In the genomic region with DNA sequence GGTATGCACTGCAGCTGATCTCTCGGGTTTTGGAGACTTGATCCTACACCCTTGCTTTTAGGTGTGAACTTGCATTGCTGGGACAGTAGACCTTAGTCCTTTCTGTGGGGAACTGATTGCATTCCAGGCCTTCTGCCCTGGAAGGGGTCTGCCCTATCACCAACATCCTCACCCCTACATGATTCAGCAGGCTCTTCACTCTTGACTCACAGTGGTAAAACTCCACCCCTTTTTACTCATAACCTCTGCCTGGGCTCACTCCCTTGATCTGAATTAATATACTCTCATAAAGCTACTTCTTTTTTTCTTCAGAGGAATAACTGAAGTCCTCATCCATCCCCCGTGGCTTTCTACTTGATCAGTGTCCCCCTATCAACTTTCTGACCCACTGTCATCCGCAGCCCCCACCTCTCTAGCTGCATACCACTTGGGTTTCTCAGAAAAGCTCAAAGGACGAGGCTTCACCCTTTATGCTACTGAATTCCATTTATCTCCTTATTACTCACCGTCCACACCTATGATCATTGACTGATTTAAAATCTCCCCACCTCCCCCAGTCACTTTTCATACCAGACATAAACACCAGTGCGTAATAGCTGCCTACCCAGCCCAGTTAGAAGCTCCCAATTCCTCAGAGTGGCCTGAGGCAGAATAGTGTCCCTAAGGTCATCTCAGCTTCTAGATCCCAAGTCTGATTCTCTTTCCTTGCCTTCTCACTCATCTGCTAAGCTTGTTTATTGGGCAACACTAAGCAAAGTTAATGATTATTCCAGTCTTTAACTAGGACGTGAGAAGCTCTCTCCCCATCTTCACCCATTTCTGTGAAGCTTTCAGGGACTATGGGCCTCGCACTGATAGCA, we compare ENCODE assay signal across 9 cellular contexts. TPM values are rescaled to one million over a fixed set of nuclear protein-coding genes. Genes with fewer than 3 reads are reported as not detected.
DNase-seq lines count a peak whose midpoint lies in the region; ATAC-seq and TF ChIP-seq lines count a peak whose summit lies in the region.
"Had no signal": no experiment of that assay in that cellular context is flagged by ENCODE, and none has a peak within 500 bp of the region (broad histone marks: within the 10 kb centered on the region; RNA-seq: fewer than 3 reads in every experiment).

No MANE protein-coding gene starts in this region.

- CTCF ChIA-PET in WTC11 (lab: Charles Lee): no interaction called here

- no peaks in the 10 kb centered on the region for H3K4me1 Mint-ChIP-seq in WTC11
- H3K4me1 Mint-ChIP-seq in mesothelial cell of epicardium: peaks cover 5% of the 10 kb centered on the region

- H3K36me3 Mint-ChIP-seq in WTC11: no peaks in the 10 kb centered on the region
- H3K36me3 Mint-ChIP-seq in mesothelial cell of epicardium: no peaks in the 10 kb centered on the region

- H3K27ac Mint-ChIP-seq in WTC11: no peak overlapping the region
- no peak overlapping the region for H3K27ac Mint-ChIP-seq in mesothelial cell of epicardium

- POLR2A ChIA-PET in WTC11 (lab: Charles Lee): no interaction called here

- H3K4me3 Mint-ChIP-seq in WTC11 (no peak overlapping the region), mesothelial cell of epicardium (no peak overlapping the region)

- DNase-seq in AG20443 (ENCODE audit: low spot score) (peak; percentile 69), HT1080 (ENCODE audit: low read depth) (peak; percentile 93), WTC11 (ENCODE audit: low spot score) (no peak), islet precursor cell (peak; percentile 70), cerebellum (ENCODE audit: low spot score) (no peak), mesothelial cell of epicardium (ENCODE audit: low spot score in 2 of 2, unreplicated experiment in 2 of 2) (no peak)
- DNase-seq: NCI-H1930 had no signal

- TF ChIP-seq CTCF in WTC11 (IDR thresholded peaks at IDR 0.05): no peak
- TF ChIP-seq CTCF in mesothelial cell of epicardium (IDR thresholded peaks at IDR 0.05; ENCODE audit: unreplicated experiment): no peak

- ATAC-seq in WTC11: peak; percentile 36; the same call in 1 of the 2 replicates
- no peak for ATAC-seq in GM18868 (IDR thresholded peaks at IDR 0.05; ENCODE audit: unreplicated experiment)
- ATAC-seq in HG03280 (IDR thresholded peaks at IDR 0.05; ENCODE audit: unreplicated experiment): no peak

- H3K9me3 Mint-ChIP-seq in WTC11 (no peaks in the 10 kb centered on the region; the same call in 1 of the 2 replicates), mesothelial cell of epicardium (no peaks in the 10 kb centered on the region)

- H3K27me3 Mint-ChIP-seq in WTC11 (ENCODE audit: low read depth): peaks cover 3% of the 10 kb centered on the region; the same call in 1 of the 2 replicates
- no peaks in the 10 kb centered on the region for H3K27me3 Mint-ChIP-seq in mesothelial cell of epicardium (ENCODE audit: low read depth)

TF ChIP-seq in WTC11, 78 proteins besides CTCF, POLR2A, EP300 and RAD21:
- TF ChIP-seq RELA (CRISPR knock-in tag; IDR thresholded peaks at IDR 0.05; ENCODE audit: borderline replicate concordance): no peak
- TF ChIP-seq ZNF425 (CRISPR knock-in tag; conservative IDR thresholded peaks at IDR 0.05): no peak
- TF ChIP-seq ZBTB21 (CRISPR knock-in tag; IDR thresholded peaks at IDR 0.05; ENCODE audit: borderline replicate concordance): no peak
- no peak for TF ChIP-seq ZNF512 (CRISPR knock-in tag; IDR thresholded peaks at IDR 0.05; ENCODE audit: borderline replicate concordance)
- no peak for TF ChIP-seq CREB1 (CRISPR knock-in tag; IDR thresholded peaks at IDR 0.05)
- TF ChIP-seq ELF4 (CRISPR knock-in tag; IDR thresholded peaks at IDR 0.05; ENCODE audit: low read depth): no peak

RNA-seq across cellular contexts. Expression of gene DDX60L, which starts 6.9 kb away (rescaled TPM):
- 5.3 and 6.2 TPM in 2 replicates for total RNA-seq in HT1080 (2014; rRNA removed; shearing (Covaris generic))
- polyA plus RNA-seq in HT1080 (2015; cell fraction: cytosol; rRNA removed): 5.7 and 7.2 TPM in 2 replicates
- 18.0 and 18.8 TPM in 2 replicates for polyA plus RNA-seq in HT1080 (2015; cell fraction: nucleus; rRNA removed)
- 1.9 to 3.5 TPM (median 2.3 TPM) in 3 replicates for total RNA-seq in WTC11 (2021)
- 7.3 TPM for total RNA-seq in cerebellum
- total RNA-seq in mesothelial cell of epicardium: 11.4 to 12.0 TPM (median 11.7 TPM) in 3 replicates

RNA-seq across cellular contexts. Expression of gene PALLD, which starts 9.7 kb away (rescaled TPM):
- 44.1 and 47.8 TPM in 2 replicates for total RNA-seq in HT1080 (2014; rRNA removed; shearing (Covaris generic))
- 37.6 and 51.8 TPM in 2 replicates for polyA plus RNA-seq in HT1080 (2015; cell fraction: cytosol; rRNA removed)
- 30.5 and 35.9 TPM in 2 replicates for polyA plus RNA-seq in HT1080 (2015; cell fraction: nucleus; rRNA removed)
- total RNA-seq in WTC11 (2021): 19.7 to 23.7 TPM (median 20.8 TPM) in 3 replicates
- 37.3 TPM for total RNA-seq in cerebellum
- total RNA-seq in mesothelial cell of epicardium: 150 to 158 TPM (median 153 TPM) in 3 replicates

Comparison
In these comparisons a context has a peak if more than half of its experiments do, and no peak if none do; other contexts are left out.
1. DNase-seq: peak in AG20443 (single experiment), HT1080 (single experiment) and islet precursor cell (single experiment); none in WTC11 (single experiment), cerebellum (single experiment) and mesothelial cell of epicardium (0 of 2).